Comparison of ENCODE assay signal across 1 cellular context in the genomic region with DNA sequence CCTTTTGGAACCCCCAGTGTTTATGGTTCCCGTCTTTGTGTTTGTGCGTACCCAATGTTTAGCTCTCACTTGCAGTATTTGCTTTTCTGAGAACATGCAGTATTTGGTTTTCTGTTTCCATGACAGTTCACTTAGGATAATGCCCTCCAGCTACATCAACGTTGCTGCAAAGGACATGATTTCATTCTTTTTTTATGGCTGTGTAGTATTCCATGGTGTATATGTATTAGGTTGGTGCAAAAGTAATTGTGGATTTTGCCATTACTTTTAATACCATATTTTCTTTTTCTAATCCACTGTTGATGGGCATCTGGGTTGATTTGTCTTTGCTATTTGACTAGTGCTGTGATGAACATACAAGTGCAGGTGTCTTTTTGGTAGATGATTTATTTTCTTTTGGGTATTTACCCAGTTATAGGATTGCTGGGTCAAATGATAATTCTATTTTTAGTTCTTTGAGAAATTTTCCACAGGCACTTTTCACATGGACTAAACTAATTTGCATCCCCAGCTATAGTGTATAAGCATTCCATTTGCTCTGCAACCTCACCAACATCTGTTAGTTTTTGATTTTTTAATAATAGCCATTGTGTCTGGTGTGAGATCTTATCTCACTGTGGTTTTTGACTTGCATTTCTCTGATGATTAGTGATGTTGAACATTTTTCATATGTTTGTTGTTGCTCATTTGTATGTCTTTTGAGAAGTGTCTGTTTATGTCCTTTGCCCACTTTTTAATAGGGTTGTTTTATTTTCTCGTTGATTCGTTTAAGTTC.
TF ChIP-seq lines count a peak whose summit lies in the region.

No MANE protein-coding gene starts in this region.

TF ChIP-seq in SK-N-SH, 30 proteins besides CTCF, POLR2A, EP300 and RAD21 (continued from another document):
- TF ChIP-seq YY1 (IDR thresholded peaks at IDR 0.05; ENCODE audit: low read depth) (no peak), TCF12 (IDR thresholded peaks at IDR 0.05) (peak; percentile 75), EZH2phosphoT487 (IDR thresholded peaks at IDR 0.05; ENCODE audit: borderline replicate concordance, low read depth) (no peak), SIN3A (IDR thresholded peaks at IDR 0.05; ENCODE audit: borderline replicate concordance, low read depth, low read length) (no peak), SMC3 (IDR thresholded peaks at IDR 0.05; ENCODE audit: low read depth, low read length) (no peak), JUND (IDR thresholded peaks at IDR 0.05) (no peak; the same call in 1 of the 2 replicates)
- TF ChIP-seq, protein P1, sequence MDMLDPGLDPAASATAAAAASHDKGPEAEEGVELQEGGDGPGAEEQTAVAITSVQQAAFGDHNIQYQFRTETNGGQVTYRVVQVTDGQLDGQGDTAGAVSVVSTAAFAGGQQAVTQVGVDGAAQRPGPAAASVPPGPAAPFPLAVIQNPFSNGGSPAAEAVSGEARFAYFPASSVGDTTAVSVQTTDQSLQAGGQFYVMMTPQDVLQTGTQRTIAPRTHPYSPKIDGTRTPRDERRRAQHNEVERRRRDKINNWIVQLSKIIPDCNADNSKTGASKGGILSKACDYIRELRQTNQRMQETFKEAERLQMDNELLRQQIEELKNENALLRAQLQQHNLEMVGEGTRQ (IDR thresholded peaks at IDR 0.05; ENCODE audit: borderline replicate concordance, low read depth, low read length), result no peak
- TF ChIP-seq, protein P2, sequence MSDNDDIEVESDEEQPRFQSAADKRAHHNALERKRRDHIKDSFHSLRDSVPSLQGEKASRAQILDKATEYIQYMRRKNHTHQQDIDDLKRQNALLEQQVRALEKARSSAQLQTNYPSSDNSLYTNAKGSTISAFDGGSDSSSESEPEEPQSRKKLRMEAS (IDR thresholded peaks at IDR 0.05; ENCODE audit: low read depth), result no peak
